In genomic region chr4:137694138-137694537, GRCh38 we compare ENCODE assay signal across 26 cellular contexts.
A peak's percentile ranks its signal among the peaks of the same experiment; 100 is the strongest.
DNase-seq lines count a peak whose midpoint lies in the region; ATAC-seq, FAIRE-seq and TF ChIP-seq lines count a peak whose summit lies in the region.
"Had no signal": no experiment of that assay in that cellular context is flagged by ENCODE, and none has a peak within 500 bp of the region (broad histone marks: within the 10 kb centered on the region; RNA-seq: fewer than 3 reads in every experiment).

No MANE protein-coding gene starts in this region.

- intact Hi-C loops in posterior vena cava (cut with DNase I), result no loop called here
- intact Hi-C loops in colonic mucosa (cut with DNase I), result no loop called here

- H3K9me3 ChIP-seq in astrocyte (ENCODE audit: insufficient read depth, low read depth, low read length) (no peaks in the 10 kb centered on the region), colonic mucosa (no peaks in the 10 kb centered on the region)
- H3K9me3 ChIP-seq: gastrocnemius medialis, Peyer's patch, upper lobe of left lung had no signal

- H3K4me3 Mint-ChIP-seq in astrocyte (ENCODE audit: unreplicated experiment), result no peak overlapping the region
- H3K4me3 Mint-ChIP-seq: activated CD4-positive, alpha-beta T cell treated with anti-CD3 and anti-CD28 coated beads, Interleukin-2, amount 10 ng/mL, durations not matched to agents 7 days and 5 days; activated naive CD8-positive, alpha-beta T cell; activated T-helper 17 cell treated with anti-CD3 and anti-CD28 coated beads, Interleukin-2, amount 50 U/mL, for 72 hours; stimulated activated naive CD8-positive, alpha-beta T cell treated with anti-CD3 and anti-CD28 coated beads, Interleukin-15, Interleukin-2, amounts not matched to agents 100 ng/mL and 50 ng/mL, for 24 hours; T-helper 1 cell treated with Interleukin-12 subunit alpha and Interleukin-12 subunit beta and Interleukin-4 antibody, amounts not matched to agents 30 μg/mL and 1 μg/mL, for 36 hours had no signal

- H4K20me1 ChIP-seq in astrocyte (ENCODE audit: insufficient read depth, low read length), result no peaks in the 10 kb centered on the region

- H3K36me3 ChIP-seq in astrocyte (ENCODE audit: insufficient read depth, low read length) (no peaks in the 10 kb centered on the region), colonic mucosa (no peaks in the 10 kb centered on the region)
- H3K36me3 ChIP-seq: gastrocnemius medialis, Peyer's patch, upper lobe of left lung had no signal

- H3K27me3 ChIP-seq in astrocyte (ENCODE audit: insufficient read depth, low read length), result no peaks in the 10 kb centered on the region
- no peaks in the 10 kb centered on the region for H3K27me3 ChIP-seq in colonic mucosa
- H3K27me3 ChIP-seq: gastrocnemius medialis, Peyer's patch, upper lobe of left lung had no signal

- no peaks in the 10 kb centered on the region for H3K36me3 Mint-ChIP-seq in astrocyte (ENCODE audit: low read depth, unreplicated experiment)
- H3K36me3 Mint-ChIP-seq: activated naive CD8-positive, alpha-beta T cell had no signal

- H3K9ac ChIP-seq in astrocyte (ENCODE audit: low read length) (no peak overlapping the region), colonic mucosa (ENCODE audit: low read depth in 2 of 2, low read length in 2 of 2) (no peak overlapping the region)

- no peak overlapping the region for H2AFZ ChIP-seq in astrocyte (ENCODE audit: low read depth, low read length)

- DNase-seq in AG10803 (ENCODE audit: low read depth) (peak; percentile 45), astrocyte (ENCODE audit: low read depth) (peak; percentile 37), fibroblast of peridontal ligament (ENCODE audit: extremely low read depth) (peak; percentile 62), posterior vena cava (ENCODE audit: low spot score) (peak; percentile 75), colonic mucosa (no peak), Kasumi-1 (lab: John Stamatoyannopoulos, UW) (no peak)
- no peak for DNase-seq in activated CD4-positive, alpha-beta T cell treated with anti-CD3 and anti-CD28 coated beads for 48 hours
- DNase-seq: activated CD4-positive, alpha-beta T cell treated with anti-CD3 and anti-CD28 coated beads, Interleukin-2, amount 10 ng/mL, durations not matched to agents 7 days and 5 days; C1 segment of cervical spinal cord; Calu3; hypothalamus; islet precursor cell; mammary epithelial cell; NCI-H1436; NCI-H2107; NCI-H524; Peyer's patch; stimulated activated CD4-positive, alpha-beta T cell treated with anti-CD3 and anti-CD28 coated beads, Interleukin-4, amount 100 ng/mL, for 4 hours; upper lobe of left lung had no signal

- H3K4me1 ChIP-seq in astrocyte (ENCODE audit: insufficient read depth, low read length) (no peaks in the 10 kb centered on the region), colonic mucosa (no peaks in the 10 kb centered on the region)
- H3K4me1 ChIP-seq: gastrocnemius medialis, Peyer's patch, upper lobe of left lung had no signal

- no peak overlapping the region for H3K4me2 ChIP-seq in astrocyte (ENCODE audit: low read length)

- no peaks in the 10 kb centered on the region for H3K9me3 Mint-ChIP-seq in astrocyte (ENCODE audit: unreplicated experiment)
- H3K9me3 Mint-ChIP-seq: activated CD4-positive, alpha-beta T cell treated with anti-CD3 and anti-CD28 coated beads, Interleukin-2, amount 10 ng/mL, durations not matched to agents 7 days and 5 days; T-helper 1 cell treated with Interleukin-12 subunit alpha and Interleukin-12 subunit beta and Interleukin-4 antibody, amounts not matched to agents 30 μg/mL and 1 μg/mL, for 36 hours had no signal

- no peak for TF ChIP-seq CTCF in AG10803 (conservative IDR thresholded peaks at IDR 0.05; ENCODE audit: low read length)
- no peak for TF ChIP-seq CTCF in astrocyte (IDR thresholded peaks at IDR 0.05; ENCODE audit: insufficient read depth, low read depth, low read length)
- no peak for TF ChIP-seq CTCF in colonic mucosa (IDR thresholded peaks at IDR 0.05)

- H3K27ac ChIP-seq in astrocyte (ENCODE audit: low read depth, low read length) (no peak overlapping the region), colonic mucosa (no peak overlapping the region)
- H3K27ac ChIP-seq: gastrocnemius medialis, Peyer's patch, upper lobe of left lung had no signal

- H3K79me2 ChIP-seq in astrocyte (ENCODE audit: insufficient read depth, low read length), result no peaks in the 10 kb centered on the region

- ATAC-seq in GM21381 (IDR thresholded peaks at IDR 0.05; ENCODE audit: unreplicated experiment), result no peak
- ATAC-seq: activated T-helper 17 cell treated with anti-CD3 and anti-CD28 coated beads, Interleukin-2, amount 50 U/mL, for 72 hours; gastrocnemius medialis had no signal

- no peaks in the 10 kb centered on the region for H3K4me1 Mint-ChIP-seq in astrocyte (ENCODE audit: low read depth, unreplicated experiment)
- H3K4me1 Mint-ChIP-seq: activated CD4-positive, alpha-beta T cell treated with anti-CD3 and anti-CD28 coated beads, Interleukin-2, amount 10 ng/mL, durations not matched to agents 7 days and 5 days; activated T-helper 17 cell treated with anti-CD3 and anti-CD28 coated beads, Interleukin-2, amount 50 U/mL, for 72 hours had no signal

- H3K27ac Mint-ChIP-seq in astrocyte (ENCODE audit: unreplicated experiment), result no peak overlapping the region
- H3K27ac Mint-ChIP-seq: activated CD4-positive, alpha-beta T cell treated with anti-CD3 and anti-CD28 coated beads, Interleukin-2, amount 10 ng/mL, durations not matched to agents 7 days and 5 days; activated naive CD8-positive, alpha-beta T cell; activated T-helper 17 cell treated with anti-CD3 and anti-CD28 coated beads, Interleukin-2, amount 50 U/mL, for 72 hours; stimulated activated naive CD8-positive, alpha-beta T cell treated with anti-CD3 and anti-CD28 coated beads, Interleukin-15, Interleukin-2, amounts not matched to agents 100 ng/mL and 50 ng/mL, for 24 hours; T-helper 1 cell treated with Interleukin-12 subunit alpha and Interleukin-12 subunit beta and Interleukin-4 antibody, amounts not matched to agents 30 μg/mL and 1 μg/mL, for 36 hours had no signal

- FAIRE-seq in astrocyte (lab: Jason Lieb, UNC), result no peak
- FAIRE-seq: H1 had no signal

- H3K4me3 ChIP-seq in AG10803 (ENCODE audit: low read length), result no peak overlapping the region
- H3K4me3 ChIP-seq in astrocyte (ENCODE audit: insufficient read depth, low read depth, low read length), result no peak overlapping the region
- H3K4me3 ChIP-seq in colonic mucosa, result no peak overlapping the region
- H3K4me3 ChIP-seq: gastrocnemius medialis, Peyer's patch, upper lobe of left lung had no signal

- H3K27me3 Mint-ChIP-seq in astrocyte (ENCODE audit: low read depth, unreplicated experiment), result no peaks in the 10 kb centered on the region
- H3K27me3 Mint-ChIP-seq: activated CD4-positive, alpha-beta T cell treated with anti-CD3 and anti-CD28 coated beads, Interleukin-2, amount 10 ng/mL, durations not matched to agents 7 days and 5 days; activated naive CD8-positive, alpha-beta T cell; activated T-helper 17 cell treated with anti-CD3 and anti-CD28 coated beads, Interleukin-2, amount 50 U/mL, for 72 hours; stimulated activated naive CD8-positive, alpha-beta T cell treated with anti-CD3 and anti-CD28 coated beads, Interleukin-15, Interleukin-2, amounts not matched to agents 100 ng/mL and 50 ng/mL, for 24 hours had no signal

Comparison
In these comparisons a context has a peak if more than half of its experiments do, and no peak if none do; other contexts are left out.
1. DNase-seq: peak in AG10803 (single experiment), astrocyte (single experiment), fibroblast of peridontal ligament (single experiment) and posterior vena cava (single experiment); none in colonic mucosa (single experiment), activated CD4-positive, alpha-beta T cell treated with anti-CD3 and anti-CD28 coated beads for 48 hours (single experiment) and Kasumi-1 (0 of 2).